Comparison of ENCODE assay signal across 1 cellular context in the genomic region with DNA sequence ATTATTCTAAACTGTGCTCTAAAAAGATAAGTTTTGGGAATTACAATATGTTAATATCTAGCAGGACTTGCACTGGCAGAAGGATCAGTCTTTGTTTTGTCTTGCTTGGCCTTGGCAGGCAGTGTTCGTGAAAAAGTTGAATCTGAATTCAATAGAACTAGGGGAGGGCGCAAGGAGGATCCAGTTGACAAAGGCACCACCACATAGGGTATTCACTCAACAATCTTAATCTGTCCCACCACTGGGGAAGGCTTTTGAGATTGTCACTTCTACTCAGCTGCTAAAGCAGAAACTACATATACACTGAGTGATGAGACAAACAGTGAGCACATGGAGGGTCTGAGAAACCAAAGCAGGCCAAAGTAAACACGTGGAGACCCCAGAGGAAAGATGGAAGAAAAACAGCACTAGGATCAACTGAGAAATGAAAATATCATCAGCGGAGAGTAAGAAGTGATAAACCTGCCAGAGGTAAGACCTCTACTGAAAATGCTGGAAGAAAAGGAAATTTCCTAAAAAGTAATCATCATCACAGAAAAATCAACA.
TF ChIP-seq lines count a peak whose summit lies in the region.

No MANE protein-coding gene starts in this region.

TF ChIP-seq in IMR-90, 13 proteins besides CTCF, POLR2A, EP300 and RAD21:
- TF ChIP-seq MAFK (IDR thresholded peaks at IDR 0.05; ENCODE audit: low read depth, low read length) (no peak), SMC3 (IDR thresholded peaks at IDR 0.05; ENCODE audit: low read depth, low read length) (no peak), NFE2L2 (IDR thresholded peaks at IDR 0.05; ENCODE audit: low read depth, low read length) (no peak), BHLHE40 (IDR thresholded peaks at IDR 0.05; ENCODE audit: low read depth, low read length) (no peak), FOS (IDR thresholded peaks at IDR 0.05; ENCODE audit: low read depth, low read length) (no peak), CEBPB (IDR thresholded peaks at IDR 0.05; ENCODE audit: low read depth, low read length) (no peak)
